ENCODE assay signal across 11 cellular contexts in genomic region chr3:99846472-99846871, GRCh38. TPM values are rescaled to one million over a fixed set of nuclear protein-coding genes. Genes with fewer than 3 reads are reported as not detected.
DNase-seq lines count a peak whose midpoint lies in the region; ATAC-seq and TF ChIP-seq lines count a peak whose summit lies in the region.
"Had no signal": no experiment of that assay in that cellular context is flagged by ENCODE, and none has a peak within 500 bp of the region (broad histone marks: within the 10 kb centered on the region; RNA-seq: fewer than 3 reads in every experiment).

No MANE protein-coding gene starts in this region.

- WGBS in aorta, 2 donors = 10 to 11% methylated on average over 3 of the region's 3 CpGs

- H3K36me3 ChIP-seq in lower lobe of right lung (peaks cover 7% of the 10 kb centered on the region), aorta (ENCODE audit: control insufficient read depth in 1 of 2, insufficient read depth in 2 of 2, low read length in 1 of 2) (peaks cover 6 to 11% of the 10 kb centered on the region in 2 donors)

- H3K27me3 ChIP-seq in lower lobe of right lung (ENCODE audit: low read depth) (no peaks in the 10 kb centered on the region), aorta (ENCODE audit: control insufficient read depth in 1 of 2, insufficient read depth in 2 of 2, low read length in 1 of 2) (no peaks in the 10 kb centered on the region)

- intact Hi-C loops in lower lobe of right lung (cut with DNase I) = loop anchor here (10.0 kb wide), 1 partner anchor 408 kb away; no protein-coding TSS in a partner anchor
- intact Hi-C loops in aorta (cut with DNase I) = loop anchor here in 1 of 2 donors (5.0 kb wide), 1 partner anchor 196 kb away; no protein-coding TSS in a partner anchor

- H3K4me1 Mint-ChIP-seq in stimulated activated naive CD8-positive, alpha-beta T cell treated with anti-CD3 and anti-CD28 coated beads, Interleukin-15, Interleukin-2, amounts not matched to agents 100 ng/mL and 50 ng/mL, for 24 hours (ENCODE audit: low read depth) = peaks cover 34% of the 10 kb centered on the region

- no peaks in the 10 kb centered on the region for H3K36me3 Mint-ChIP-seq in stimulated activated naive CD8-positive, alpha-beta T cell treated with anti-CD3 and anti-CD28 coated beads, Interleukin-15, Interleukin-2, amounts not matched to agents 100 ng/mL and 50 ng/mL, for 24 hours (ENCODE audit: low read depth)

- H3K4me3 Mint-ChIP-seq in stimulated activated naive CD8-positive, alpha-beta T cell treated with anti-CD3 and anti-CD28 coated beads, Interleukin-15, Interleukin-2, amounts not matched to agents 100 ng/mL and 50 ng/mL, for 24 hours = no peak overlapping the region

- H3K9me3 Mint-ChIP-seq in stimulated activated naive CD8-positive, alpha-beta T cell treated with anti-CD3 and anti-CD28 coated beads, Interleukin-15, Interleukin-2, amounts not matched to agents 100 ng/mL and 50 ng/mL, for 24 hours = no peaks in the 10 kb centered on the region

- H3K27me3 Mint-ChIP-seq in stimulated activated naive CD8-positive, alpha-beta T cell treated with anti-CD3 and anti-CD28 coated beads, Interleukin-15, Interleukin-2, amounts not matched to agents 100 ng/mL and 50 ng/mL, for 24 hours = no peaks in the 10 kb centered on the region

- H3K9me3 ChIP-seq in lower lobe of right lung (no peaks in the 10 kb centered on the region), aorta (ENCODE audit: control insufficient read depth, low read length) (peaks cover 6% of the 10 kb centered on the region)

- H3K27ac Mint-ChIP-seq in stimulated activated naive CD8-positive, alpha-beta T cell treated with anti-CD3 and anti-CD28 coated beads, Interleukin-15, Interleukin-2, amounts not matched to agents 100 ng/mL and 50 ng/mL, for 24 hours = peak overlapping the region; percentile 42

- H3K4me3 ChIP-seq in coronary artery (peak overlapping the region; percentile 32), lower lobe of right lung (no peak overlapping the region), aorta (ENCODE audit: low read length in 2 of 2) (no peak overlapping the region)

- H3K4me1 ChIP-seq in lower lobe of right lung (peaks cover 33% of the 10 kb centered on the region), aorta (ENCODE audit: control insufficient read depth in 1 of 2, insufficient read depth in 2 of 2, low read length in 2 of 2) (peaks cover 2 to 3% of the 10 kb centered on the region in 2 donors)

- H3K27ac ChIP-seq in coronary artery = peak overlapping the region; percentile 80 to 94
- H3K27ac ChIP-seq in lower lobe of right lung = peak overlapping the region; percentile 73
- H3K27ac ChIP-seq in aorta (ENCODE audit: low read depth in 1 of 2, low read length in 2 of 2) = no peak overlapping the region

- DNase-seq in stimulated activated naive CD8-positive, alpha-beta T cell treated with anti-CD3 and anti-CD28 coated beads, Interleukin-15, Interleukin-2, amounts not matched to agents 100 U/mL and 50 U/mL, for 24 hours = no peak
- DNase-seq in coronary artery (ENCODE audit: low spot score) = no peak
- no peak for DNase-seq in lower lobe of right lung
- no peak for DNase-seq in aorta
- no peak for DNase-seq in NCI-H1048 (lab: John Stamatoyannopoulos, UW)
- DNase-seq: activated CD8-positive, alpha-beta memory T cell treated with anti-CD3 and anti-CD28 coated beads, Interleukin-2, amount 50 U/mL, for 4 hours; effector CD8-positive, alpha-beta T cell; KBM-7 had no signal

- no peak for ATAC-seq in stimulated activated naive CD8-positive, alpha-beta T cell treated with anti-CD3 and anti-CD28 coated beads, Interleukin-15, Interleukin-2, amounts not matched to agents 100 U/mL and 50 U/mL, for 24 hours
- ATAC-seq in lower lobe of right lung (peak; percentile 59 to 64), aorta (ENCODE audit: low FRiP score) (peak; percentile 47), GM19035 (IDR thresholded peaks at IDR 0.05; ENCODE audit: unreplicated experiment) (no peak), HG03571 (IDR thresholded peaks at IDR 0.05; ENCODE audit: unreplicated experiment) (no peak)

- no peak for TF ChIP-seq CTCF in coronary artery (IDR thresholded peaks at IDR 0.05)
- no peak for TF ChIP-seq CTCF in lower lobe of right lung (IDR thresholded peaks at IDR 0.05)

RNA-seq across cellular contexts. Expression of gene CMSS1, which starts 28.8 kb away (rescaled TPM):
- total RNA-seq in lower lobe of right lung (17.3 TPM), aorta (10 to 100 TPM; 21.3 to 31.0 TPM)
- 10 to 100 TPM; 35.6 to 36.3 TPM for polyA plus RNA-seq in aorta

Comparison
In these comparisons a context has a peak if more than half of its experiments do, and no peak if none do; other contexts are left out.
1. ATAC-seq: peak in lower lobe of right lung (2 of 2) and aorta (single experiment); none in stimulated activated naive CD8-positive, alpha-beta T cell treated with anti-CD3 and anti-CD28 coated beads, Interleukin-15, Interleukin-2, amounts not matched to agents 100 U/mL and 50 U/mL, for 24 hours (single experiment), GM19035 (single experiment) and HG03571 (single experiment).
2. H3K27ac ChIP-seq: peak in coronary artery (2 of 2) and lower lobe of right lung (single experiment); none in aorta (0 of 2).